In genomic region chr16:21150375-21151001, GRCh38 we compare ENCODE assay signal across 14 cellular contexts. TPM values are rescaled to one million over a fixed set of nuclear protein-coding genes. Genes with fewer than 3 reads are reported as not detected.
DNase-seq lines count a peak whose midpoint lies in the region; ATAC-seq, FAIRE-seq and TF ChIP-seq lines count a peak whose summit lies in the region.
"Had no signal": no experiment of that assay in that cellular context is flagged by ENCODE, and none has a peak within 500 bp of the region (broad histone marks: within the 10 kb centered on the region; RNA-seq: fewer than 3 reads in every experiment).

A gene with protein sequence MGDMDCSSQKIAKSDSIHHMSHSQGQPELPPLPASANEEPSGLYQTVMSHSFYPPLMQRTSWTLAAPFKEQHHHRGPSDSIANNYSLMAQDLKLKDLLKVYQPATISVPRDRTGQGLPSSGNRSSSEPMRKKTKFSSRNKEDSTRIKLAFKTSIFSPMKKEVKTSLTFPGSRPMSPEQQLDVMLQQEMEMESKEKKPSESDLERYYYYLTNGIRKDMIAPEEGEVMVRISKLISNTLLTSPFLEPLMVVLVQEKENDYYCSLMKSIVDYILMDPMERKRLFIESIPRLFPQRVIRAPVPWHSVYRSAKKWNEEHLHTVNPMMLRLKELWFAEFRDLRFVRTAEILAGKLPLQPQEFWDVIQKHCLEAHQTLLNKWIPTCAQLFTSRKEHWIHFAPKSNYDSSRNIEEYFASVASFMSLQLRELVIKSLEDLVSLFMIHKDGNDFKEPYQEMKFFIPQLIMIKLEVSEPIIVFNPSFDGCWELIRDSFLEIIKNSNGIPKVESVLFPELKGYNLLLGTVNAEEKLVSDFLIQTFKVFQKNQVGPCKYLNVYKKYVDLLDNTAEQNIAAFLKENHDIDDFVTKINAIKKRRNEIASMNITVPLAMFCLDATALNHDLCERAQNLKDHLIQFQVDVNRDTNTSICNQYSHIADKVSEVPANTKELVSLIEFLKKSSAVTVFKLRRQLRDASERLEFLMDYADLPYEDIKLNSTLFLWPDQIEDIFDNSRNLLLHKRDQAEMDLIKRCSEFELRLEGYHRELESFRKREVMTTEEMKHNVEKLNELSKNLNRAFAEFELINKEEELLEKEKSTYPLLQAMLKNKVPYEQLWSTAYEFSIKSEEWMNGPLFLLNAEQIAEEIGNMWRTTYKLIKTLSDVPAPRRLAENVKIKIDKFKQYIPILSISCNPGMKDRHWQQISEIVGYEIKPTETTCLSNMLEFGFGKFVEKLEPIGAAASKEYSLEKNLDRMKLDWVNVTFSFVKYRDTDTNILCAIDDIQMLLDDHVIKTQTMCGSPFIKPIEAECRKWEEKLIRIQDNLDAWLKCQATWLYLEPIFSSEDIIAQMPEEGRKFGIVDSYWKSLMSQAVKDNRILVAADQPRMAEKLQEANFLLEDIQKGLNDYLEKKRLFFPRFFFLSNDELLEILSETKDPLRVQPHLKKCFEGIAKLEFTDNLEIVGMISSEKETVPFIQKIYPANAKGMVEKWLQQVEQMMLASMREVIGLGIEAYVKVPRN (N-terminal part only) (minus strand): TSS chr16:21150846. CDS start chr16:21150319, 527 bp downstream.

- H3K4me3 ChIP-seq in keratinocyte (ENCODE audit: control insufficient read depth in 2 of 3, extremely low read depth in 1 of 3, insufficient read depth in 2 of 3, low read depth in 1 of 3, low read length in 3 of 3) = peak within 1 kb of the TSS in 1 of 3 experiments; percentile 54
- H3K4me3 ChIP-seq in neural progenitor cell = no peak within 1 kb of the TSS
- H3K4me3 ChIP-seq in CD8-positive, alpha-beta T cell (ENCODE audit: low read depth, low read length) = no peak within 1 kb of the TSS
- H3K4me3 ChIP-seq: SK-N-MC had no signal

- FAIRE-seq in keratinocyte (lab: Jason Lieb, UNC) = peak; percentile 93

- DNase-seq in COLO668 (lab: John Stamatoyannopoulos, UW; ENCODE audit: unreplicated experiment) (peak; percentile 75), NCI-H1092 treated with DMSO at 0.1 percent for 48 hours (lab: John Stamatoyannopoulos, UW) (peak; percentile 49), SK-MEL-5 (ENCODE audit: low read depth, low spot score) (peak; percentile 29), keratinocyte (ENCODE audit: low read depth, low spot score) (peak; percentile 50), neural progenitor cell (ENCODE audit: low spot score) (no peak), HFFc6 (no peak)
- DNase-seq in activated CD4-positive, alpha-beta T cell treated with anti-CD3 and anti-CD28 coated beads, Interleukin-2, amount 50 U/mL, for 1 hour = no peak
- DNase-seq in CD8-positive, alpha-beta T cell = no peak
- DNase-seq: activated CD8-positive, alpha-beta memory T cell treated with anti-CD3 and anti-CD28 coated beads, Interleukin-2, amount 50 U/mL, for 48 hours; CD8-positive, alpha-beta memory T cell; naive B cell; stimulated activated CD4-positive, alpha-beta T cell treated with anti-CD3 and anti-CD28 coated beads, Interleukin-4, amount 100 ng/mL, for 1 hour had no signal

- dilution Hi-C loops in keratinocyte (cut with MboI; ENCODE audit: extremely low pct_ligation_motif_present, low sequenced_read_pairs) = no loop called here

- H3K4me3 Mint-ChIP-seq in neural progenitor cell = no peak within 1 kb of the TSS
- H3K4me3 Mint-ChIP-seq in CD8-positive, alpha-beta T cell = no peak within 1 kb of the TSS
- no peak within 1 kb of the TSS for H3K4me3 Mint-ChIP-seq in HFFc6
- H3K4me3 Mint-ChIP-seq: CD8-positive, alpha-beta memory T cell; naive B cell had no signal

- H3K27ac ChIP-seq in keratinocyte (ENCODE audit: control insufficient read depth, insufficient read depth, low read length) (peak within 1 kb of the TSS; percentile 40), neural progenitor cell (no peak within 1 kb of the TSS)
- no peak within 1 kb of the TSS for H3K27ac ChIP-seq in CD8-positive, alpha-beta T cell (ENCODE audit: low read depth, low read length)
- H3K27ac ChIP-seq: SK-N-MC had no signal

- no peaks in the 10 kb centered on the region for H3K9me1 ChIP-seq in keratinocyte (ENCODE audit: control insufficient read depth, extremely low read depth, insufficient read depth, low read length)

- H3K36me3 Mint-ChIP-seq in neural progenitor cell = no peaks in the 10 kb centered on the region
- no peaks in the 10 kb centered on the region for H3K36me3 Mint-ChIP-seq in CD8-positive, alpha-beta T cell
- H3K36me3 Mint-ChIP-seq in HFFc6 (ENCODE audit: low read depth) = no peaks in the 10 kb centered on the region
- H3K36me3 Mint-ChIP-seq: CD8-positive, alpha-beta memory T cell; naive B cell had no signal

- H3K27ac Mint-ChIP-seq in neural progenitor cell = no peak within 1 kb of the TSS
- no peak within 1 kb of the TSS for H3K27ac Mint-ChIP-seq in CD8-positive, alpha-beta T cell
- H3K27ac Mint-ChIP-seq in HFFc6 = no peak within 1 kb of the TSS

- H3K9me3 ChIP-seq in keratinocyte (ENCODE audit: control insufficient read depth, low read depth, low read length) (no peaks in the 10 kb centered on the region), neural progenitor cell (ENCODE audit: low read depth) (no peaks in the 10 kb centered on the region)
- no peaks in the 10 kb centered on the region for H3K9me3 ChIP-seq in CD8-positive, alpha-beta T cell (ENCODE audit: low read length)

- H3K4me2 ChIP-seq in keratinocyte (ENCODE audit: control insufficient read depth, extremely low read depth, insufficient read depth, low read depth, low read length) (peak within 1 kb of the TSS; percentile 79), neural progenitor cell (no peak within 1 kb of the TSS)

- no peaks in the 10 kb centered on the region for H3F3A ChIP-seq in neural progenitor cell (ENCODE audit: low read depth)

- CTCF ChIA-PET in CD8-positive, alpha-beta T cell (lab: Charles Lee) = interaction anchor here (2.0 kb wide), 1 partner anchor 8 kb away, joined by 5 read pairs; the partner anchor contains the start of gene LDAF1

- H3K4me1 Mint-ChIP-seq in neural progenitor cell (no peaks in the 10 kb centered on the region), HFFc6 (ENCODE audit: low read depth) (no peaks in the 10 kb centered on the region)
- no peaks in the 10 kb centered on the region for H3K4me1 Mint-ChIP-seq in CD8-positive, alpha-beta T cell (ENCODE audit: low read depth)
- H3K4me1 Mint-ChIP-seq: CD8-positive, alpha-beta memory T cell; naive B cell had no signal

- intact Hi-C loops in CD8-positive, alpha-beta T cell (cut with DNase I, micrococcal nuclease) = loop anchor here in 1 of 2 experiments (10.0 kb wide), 1 partner anchor 404 kb away; no protein-coding TSS in a partner anchor

- H3K36me3 ChIP-seq in keratinocyte (ENCODE audit: control insufficient read depth in 2 of 2, extremely low read depth in 1 of 2, insufficient read depth in 2 of 2, low read length in 2 of 2) (no peaks in the 10 kb centered on the region), neural progenitor cell (no peaks in the 10 kb centered on the region)
- H3K36me3 ChIP-seq in CD8-positive, alpha-beta T cell (ENCODE audit: insufficient read depth, low read length) = no peaks in the 10 kb centered on the region

- peak within 1 kb of the TSS; percentile 75 for H2AFZ ChIP-seq in keratinocyte (ENCODE audit: control insufficient read depth, low read length)
- H2AFZ ChIP-seq in neural progenitor cell (replicated peaks) = no peak within 1 kb of the TSS

- peak within 1 kb of the TSS; percentile 46 for H3K9ac ChIP-seq in keratinocyte (ENCODE audit: control insufficient read depth, extremely low read depth, insufficient read depth, low read length)
- H3K9ac ChIP-seq in neural progenitor cell = no peak within 1 kb of the TSS

- ATAC-seq in CD8-positive, alpha-beta T cell = no peak

- H3K27me3 Mint-ChIP-seq in neural progenitor cell (ENCODE audit: insufficient read depth, low read depth) = peaks cover 2% of the 10 kb centered on the region
- H3K27me3 Mint-ChIP-seq in CD8-positive, alpha-beta T cell (ENCODE audit: low read depth) = peaks cover 28% of the 10 kb centered on the region
- H3K27me3 Mint-ChIP-seq in HFFc6 (ENCODE audit: insufficient read depth) = peaks cover 38% of the 10 kb centered on the region

- H3K4me1 ChIP-seq in keratinocyte (ENCODE audit: control insufficient read depth, extremely low read depth, insufficient read depth, low read length) (peaks cover 12% of the 10 kb centered on the region), neural progenitor cell (no peaks in the 10 kb centered on the region)
- no peaks in the 10 kb centered on the region for H3K4me1 ChIP-seq in CD8-positive, alpha-beta T cell (ENCODE audit: insufficient read depth, low read length)

- POLR2A ChIA-PET in CD8-positive, alpha-beta T cell (lab: Charles Lee) = no interaction called here

- TF ChIP-seq CTCF in keratinocyte (optimal IDR thresholded peaks at IDR 0.05 in 1 of 3, IDR thresholded peaks at IDR 0.05 in 1 of 3, conservative IDR thresholded peaks at IDR 0.05 in 1 of 3; ENCODE audit: extremely low read depth in 1 of 3, insufficient read depth in 2 of 3, low read length in 3 of 3) = no peak
- TF ChIP-seq CTCF in neural progenitor cell (IDR thresholded peaks at IDR 0.05) = no peak
- TF ChIP-seq CTCF in CD8-positive, alpha-beta T cell (IDR thresholded peaks at IDR 0.05) = no peak
- TF ChIP-seq CTCF in HFFc6 (IDR thresholded peaks at IDR 0.05) = no peak

- H3K79me2 ChIP-seq in keratinocyte (ENCODE audit: control insufficient read depth, insufficient read depth, low read length) = no peaks in the 10 kb centered on the region
- no peaks in the 10 kb centered on the region for H3K79me2 ChIP-seq in neural progenitor cell (ENCODE audit: low read depth)

- H3K27me3 ChIP-seq in keratinocyte (ENCODE audit: control insufficient read depth, extremely low read depth, insufficient read depth, low read length) (no peaks in the 10 kb centered on the region), neural progenitor cell (no peaks in the 10 kb centered on the region)
- H3K27me3 ChIP-seq in CD8-positive, alpha-beta T cell (ENCODE audit: insufficient read depth, low read length) = no peaks in the 10 kb centered on the region

- in situ Hi-C loops in SK-MEL-5 (cut with HindIII; ENCODE audit: low pct_unique_long_range_greater_than_20kb, low sequenced_read_pairs) = no loop called here

- H3K9me3 Mint-ChIP-seq in neural progenitor cell (no peaks in the 10 kb centered on the region), HFFc6 (no peaks in the 10 kb centered on the region)
- H3K9me3 Mint-ChIP-seq in CD8-positive, alpha-beta T cell = no peaks in the 10 kb centered on the region
- H3K9me3 Mint-ChIP-seq: CD8-positive, alpha-beta memory T cell; naive B cell had no signal

- H4K20me1 ChIP-seq in keratinocyte (ENCODE audit: control insufficient read depth, extremely low read depth, insufficient read depth, low read length) (no peaks in the 10 kb centered on the region), neural progenitor cell (ENCODE audit: low read depth) (no peaks in the 10 kb centered on the region)

RNA-seq across cellular contexts. Expression of the gene that starts here (rescaled TPM):
- total RNA-seq in SK-MEL-5 (2014; rRNA removed; shearing (Covaris generic)) = under 0.01 and 0.05 TPM in 2 replicates
- polyA plus RNA-seq in SK-MEL-5 (2015; cell fraction: cytosol; rRNA removed) = 0.01 TPM in 1 of 2 replicates, not detected in the other
- 0.33 TPM in 1 of 2 replicates, not detected in the other for polyA plus RNA-seq in SK-MEL-5 (2015; cell fraction: nucleus; rRNA removed)
- polyA plus RNA-seq in keratinocyte = 1.00 to 1.4 TPM (median 1.2 TPM) in 3 replicates
- polyA plus RNA-seq in keratinocyte (2011; ENCODE audit: low read depth) = 0.41 TPM
- polyA plus RNA-seq in keratinocyte (2011; cell fraction: cytosol; rRNA removed) = 0.77 and 0.92 TPM in 2 replicates
- polyA plus RNA-seq in keratinocyte (2011; cell fraction: nucleus; rRNA removed) = 3.1 and 3.7 TPM in 2 replicates
- 0.51 and 0.70 TPM in 2 replicates for polyA plus RNA-seq in keratinocyte (2012; ENCODE audit: low replicate concordance)
- 0.30 to 3.0 TPM (median 1.2 TPM) in 3 replicates for polyA minus RNA-seq in keratinocyte
- polyA minus RNA-seq in keratinocyte (2011; cell fraction: cytosol; rRNA and poly(A)+ RNA removed) = 0.77 TPM
- 0.95 and 1.6 TPM in 2 replicates for polyA minus RNA-seq in keratinocyte (2011; cell fraction: nucleus; rRNA and poly(A)+ RNA removed)
- 0.92 and 1.1 TPM in 2 replicates for total RNA-seq in neural progenitor cell (ENCODE audit: low replicate concordance)
- not detected for total RNA-seq in CD8-positive, alpha-beta T cell
- total RNA-seq in HFFc6 (2021; fragmentation: NEBNext Ultra II Directional; extraction: Animal tissue kit (Norgen Biotek cat#: 25700)) = not detected
- total RNA-seq: CD8-positive, alpha-beta memory T cell; glomerular endothelial cell had no signal
- polyA plus RNA-seq: CD8-positive, alpha-beta memory T cell had no signal

Comparison
In these comparisons a context has a peak if more than half of its experiments do, and no peak if none do; other contexts are left out.
1. Peak in DNase-seq in SK-MEL-5; RNA of the gene not detected or under 1 TPM.
2. DNase-seq: peak in COLO668 (single experiment), NCI-H1092 treated with DMSO at 0.1 percent for 48 hours (single experiment) and keratinocyte (single experiment); none in neural progenitor cell (single experiment), activated CD4-positive, alpha-beta T cell treated with anti-CD3 and anti-CD28 coated beads, Interleukin-2, amount 50 U/mL, for 1 hour (single experiment), CD8-positive, alpha-beta T cell (0 of 7) and HFFc6 (single experiment).